ENCODE assay signal across 2 cellular contexts in genomic region chrX:65479102-65479501, GRCh38. TPM values are rescaled to one million over a fixed set of nuclear protein-coding genes. Genes with fewer than 3 reads are reported as not detected.
DNase-seq lines count a peak whose midpoint lies in the region; FAIRE-seq and TF ChIP-seq lines count a peak whose summit lies in the region.
"Not testable (repeated sequence)": the region's sequence is repeated elsewhere in the genome, so short reads cannot be mapped to it uniquely, and the experiment has no call there.

No MANE protein-coding gene starts in this region.

- H3K4me3 ChIP-seq in HEK293 (ENCODE audit: low read depth, low read length); endothelial cell of umbilical vein (replicated peaks in 1 of 3; ENCODE audit: insufficient read depth in 1 of 3, low read depth in 1 of 3, low read length in 3 of 3): not testable (repeated sequence)

- H3K9ac ChIP-seq in endothelial cell of umbilical vein (replicated peaks; ENCODE audit: extremely low read depth, insufficient read depth, low read length): not testable (repeated sequence)

- H3K27ac ChIP-seq in HEK293 (ENCODE audit: extremely low read depth, low read depth, low read length); endothelial cell of umbilical vein (ENCODE audit: insufficient read depth, low read depth, low read length): not testable (repeated sequence)

- H3K4me2 ChIP-seq in endothelial cell of umbilical vein (ENCODE audit: insufficient read depth, low read length): not testable (repeated sequence)

- H3K27me3 ChIP-seq in endothelial cell of umbilical vein (ENCODE audit: control insufficient read depth in 2 of 2, insufficient read depth in 2 of 2, low read length in 2 of 2): not testable (repeated sequence)

- not testable (repeated sequence) for TF ChIP-seq POLR2A in endothelial cell of umbilical vein (IDR thresholded peaks at IDR 0.05; ENCODE audit: low read depth, low read length)

- H3K9me1 ChIP-seq in endothelial cell of umbilical vein (replicated peaks; ENCODE audit: control insufficient read depth, extremely low read depth, insufficient read depth, low read length): not testable (repeated sequence)

- H3K4me1 ChIP-seq in HEK293 (ENCODE audit: control insufficient read depth, insufficient read depth, low read length); endothelial cell of umbilical vein (ENCODE audit: control insufficient read depth, extremely low read depth, insufficient read depth, low read length): not testable (repeated sequence)

- DNase-seq in endothelial cell of umbilical vein (ENCODE audit: low read depth, low spot score): not testable (repeated sequence)

- not testable (repeated sequence) for TF ChIP-seq CTCF in HEK293 (tag by site-specific recombination; IDR thresholded peaks at IDR 0.05); endothelial cell of umbilical vein (IDR thresholded peaks at IDR 0.05; ENCODE audit: extremely low read depth in 1 of 2, insufficient read depth in 1 of 2, low read depth in 1 of 2, low read length in 2 of 2)

- not testable (repeated sequence) for H3K9me3 ChIP-seq in HEK293 (ENCODE audit: control insufficient read depth, insufficient read depth, low read depth, low read length); endothelial cell of umbilical vein (replicated peaks; ENCODE audit: control insufficient read depth, insufficient read depth, low read length)

- CTCF ChIA-PET in HEK293 (lab: Yijun Ruan, JAX) (interaction anchor here (0.6 kb wide), 1 partner anchor 47 kb away, joined by 3 read pairs; no protein-coding TSS in a partner anchor), endothelial cell of umbilical vein (lab: Charles Lee) (interaction anchor here (1.0 kb wide), 1 partner anchor 50 kb away, joined by 3 read pairs; no protein-coding TSS in a partner anchor)

- FAIRE-seq in endothelial cell of umbilical vein (lab: Jason Lieb, UNC): peak; percentile 49

- dilution Hi-C loops in endothelial cell of umbilical vein (cut with MboI; ENCODE audit: extremely low pct_ligation_motif_present, low sequenced_read_pairs): not testable (repeated sequence)

- not testable (repeated sequence) for BruUV-seq in endothelial cell of umbilical vein (replicated peaks; lab: Mats Ljungman, UMichigan)

- POLR2A ChIA-PET in HEK293 (lab: Yijun Ruan, JAX); endothelial cell of umbilical vein (lab: Charles Lee): not testable (repeated sequence)

- not testable (repeated sequence) for H2AFZ ChIP-seq in endothelial cell of umbilical vein (ENCODE audit: low read depth, low read length)

- H3K36me3 ChIP-seq in HEK293 (ENCODE audit: control insufficient read depth in 2 of 2, insufficient read depth in 1 of 2, low read length in 2 of 2); endothelial cell of umbilical vein (ENCODE audit: control insufficient read depth in 2 of 2, extremely low read depth in 1 of 2, insufficient read depth in 2 of 2, low read length in 2 of 2): not testable (repeated sequence)

- H4K20me1 ChIP-seq in endothelial cell of umbilical vein (replicated peaks; ENCODE audit: control insufficient read depth, extremely low read depth, insufficient read depth, low read length): not testable (repeated sequence)

- intact Hi-C loops in endothelial cell of umbilical vein (cut with micrococcal nuclease): not testable (repeated sequence)

- not testable (repeated sequence) for H3K79me2 ChIP-seq in endothelial cell of umbilical vein (ENCODE audit: control insufficient read depth, insufficient read depth, low read length)

TF ChIP-seq in HEK293, 187 proteins besides CTCF, POLR2A, EP300 and RAD21:
- peak; percentile 94 for TF ChIP-seq ZNF677 (tag by site-specific recombination; IDR thresholded peaks at IDR 0.05)

RNA-seq across cellular contexts. Expression of gene LAS1L, which starts 55.5 kb away (rescaled TPM):
- 34.2 and 39.6 TPM in 2 replicates for total RNA-seq in endothelial cell of umbilical vein
- 19.5 and 22.9 TPM in 2 replicates for polyA plus RNA-seq in endothelial cell of umbilical vein
- 28.5 and 33.6 TPM in 2 replicates for polyA plus RNA-seq in endothelial cell of umbilical vein (2011; cell fraction: cytosol; rRNA removed)
- polyA plus RNA-seq in endothelial cell of umbilical vein (2011; cell fraction: nucleus; rRNA removed): 52.6 and 62.8 TPM in 2 replicates
- polyA plus RNA-seq in endothelial cell of umbilical vein (2012): 33.5 and 36.1 TPM in 2 replicates
- polyA minus RNA-seq in endothelial cell of umbilical vein: 25.5 and 31.6 TPM in 2 replicates
- 29.3 TPM for polyA minus RNA-seq in endothelial cell of umbilical vein (2011; cell fraction: cytosol; rRNA and poly(A)+ RNA removed)
- polyA minus RNA-seq in endothelial cell of umbilical vein (2011; cell fraction: nucleus; rRNA and poly(A)+ RNA removed): 12.9 and 13.8 TPM in 2 replicates
